1 cellular context compared by ENCODE assay signal in the genomic region with DNA sequence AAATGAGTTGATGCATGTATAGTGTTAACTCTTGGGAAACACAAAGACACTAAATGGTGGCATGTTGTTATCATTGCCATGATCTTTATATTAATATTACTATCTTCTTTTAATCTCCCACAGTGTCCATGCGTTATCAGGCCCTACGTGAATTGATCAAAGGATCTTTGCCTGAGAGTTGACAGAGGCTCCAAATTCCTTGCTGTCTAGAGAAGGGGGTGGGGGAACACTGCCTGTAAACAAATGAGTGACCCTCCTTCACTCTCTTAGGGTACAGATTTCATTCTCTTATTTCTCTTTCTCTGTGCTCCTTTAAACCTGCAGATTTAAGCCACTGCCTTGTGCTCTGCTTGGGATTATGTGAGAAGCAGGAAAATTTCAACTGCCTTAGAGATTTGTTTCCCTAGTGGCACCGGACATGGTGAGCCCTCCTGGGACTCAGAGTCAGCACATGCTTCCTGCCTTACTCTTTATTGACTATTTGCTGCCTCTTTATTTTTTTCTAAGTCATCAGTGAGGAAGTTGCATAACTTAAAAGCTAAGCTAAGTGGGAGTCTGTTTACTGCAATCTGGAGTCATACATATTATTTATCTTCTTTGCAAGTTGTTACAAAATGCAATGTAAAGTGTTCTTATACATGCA.
A peak's percentile ranks its signal among the peaks of the same experiment; 100 is the strongest.
TF ChIP-seq lines count a peak whose summit lies in the region.

No MANE protein-coding gene starts in this region.

TF ChIP-seq in HepG2, 621 proteins besides CTCF, POLR2A, EP300 and RAD21 (continued from another document and continues in another):
- TF ChIP-seq, protein P1, sequence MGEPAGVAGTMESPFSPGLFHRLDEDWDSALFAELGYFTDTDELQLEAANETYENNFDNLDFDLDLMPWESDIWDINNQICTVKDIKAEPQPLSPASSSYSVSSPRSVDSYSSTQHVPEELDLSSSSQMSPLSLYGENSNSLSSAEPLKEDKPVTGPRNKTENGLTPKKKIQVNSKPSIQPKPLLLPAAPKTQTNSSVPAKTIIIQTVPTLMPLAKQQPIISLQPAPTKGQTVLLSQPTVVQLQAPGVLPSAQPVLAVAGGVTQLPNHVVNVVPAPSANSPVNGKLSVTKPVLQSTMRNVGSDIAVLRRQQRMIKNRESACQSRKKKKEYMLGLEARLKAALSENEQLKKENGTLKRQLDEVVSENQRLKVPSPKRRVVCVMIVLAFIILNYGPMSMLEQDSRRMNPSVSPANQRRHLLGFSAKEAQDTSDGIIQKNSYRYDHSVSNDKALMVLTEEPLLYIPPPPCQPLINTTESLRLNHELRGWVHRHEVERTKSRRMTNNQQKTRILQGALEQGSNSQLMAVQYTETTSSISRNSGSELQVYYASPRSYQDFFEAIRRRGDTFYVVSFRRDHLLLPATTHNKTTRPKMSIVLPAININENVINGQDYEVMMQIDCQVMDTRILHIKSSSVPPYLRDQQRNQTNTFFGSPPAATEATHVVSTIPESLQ (CRISPR knock-in tag; conservative IDR thresholded peaks at IDR 0.05): no peak
- peak; percentile 72; the same call in 1 of the 2 replicates for TF ChIP-seq HOMEZ (CRISPR knock-in tag; IDR thresholded peaks at IDR 0.05; ENCODE audit: low read depth)
- 0 out of 2 replicates have a peak, but pooled peaks have one; percentile 24 for TF ChIP-seq ZKSCAN8 (CRISPR knock-in tag; IDR thresholded peaks at IDR 0.05; ENCODE audit: borderline replicate concordance)
- no peak for TF ChIP-seq ZNF510 (CRISPR knock-in tag; IDR thresholded peaks at IDR 0.05; ENCODE audit: low read depth)
- no peak for TF ChIP-seq MAZ (IDR thresholded peaks at IDR 0.05; ENCODE audit: borderline replicate concordance, low read depth, low read length)
- TF ChIP-seq MAZ (CRISPR knock-in tag; IDR thresholded peaks at IDR 0.05; ENCODE audit: low read depth): no peak
- peak; percentile 68; the same call in 1 of the 2 replicates for TF ChIP-seq KAT8 (CRISPR knock-in tag; IDR thresholded peaks at IDR 0.05)
- no peak for TF ChIP-seq ZFP90 (CRISPR knock-in tag; IDR thresholded peaks at IDR 0.05; ENCODE audit: borderline replicate concordance)
- no peak for TF ChIP-seq RFXANK (CRISPR knock-in tag; IDR thresholded peaks at IDR 0.05)
- peak; percentile 48; the same call in 1 of the 2 replicates for TF ChIP-seq TARDBP (CRISPR knock-in tag; IDR thresholded peaks at IDR 0.05)
- TF ChIP-seq ZNF432 (CRISPR knock-in tag; IDR thresholded peaks at IDR 0.05; ENCODE audit: borderline replicate concordance): no peak
- TF ChIP-seq ARID5B (CRISPR knock-in tag; IDR thresholded peaks at IDR 0.05): peak; percentile 82
- TF ChIP-seq ARNT (IDR thresholded peaks at IDR 0.05): no peak
- peak; percentile 97 for TF ChIP-seq MED1 (CRISPR knock-in tag; IDR thresholded peaks at IDR 0.05)
- TF ChIP-seq ZNF160 (CRISPR knock-in tag; IDR thresholded peaks at IDR 0.05): no peak
- TF ChIP-seq MAFK (conservative IDR thresholded peaks at IDR 0.05 in 1 of 2, IDR thresholded peaks at IDR 0.05 in 1 of 2; ENCODE audit: low read length in 2 of 2): peak in 1 of 2 experiments; percentile 20; a peak in 1 of 4 replicates
- TF ChIP-seq ZFP82 (CRISPR knock-in tag; IDR thresholded peaks at IDR 0.05; ENCODE audit: borderline replicate concordance): 0 out of 2 replicates have a peak, but pooled peaks have one; percentile 35
- TF ChIP-seq HDAC1 (CRISPR knock-in tag; IDR thresholded peaks at IDR 0.05): peak; percentile 62
- TF ChIP-seq NONO (IDR thresholded peaks at IDR 0.05): no peak
- TF ChIP-seq NONO (CRISPR knock-in tag; conservative IDR thresholded peaks at IDR 0.05): no peak
- TF ChIP-seq MEIS1 (CRISPR knock-in tag; IDR thresholded peaks at IDR 0.05; ENCODE audit: borderline replicate concordance): no peak
- peak; percentile 38 for TF ChIP-seq PHF5A (CRISPR knock-in tag; IDR thresholded peaks at IDR 0.05; ENCODE audit: low read depth, unreplicated experiment)
- TF ChIP-seq MAFF (IDR thresholded peaks at IDR 0.05; ENCODE audit: low read depth, low read length): no peak
- TF ChIP-seq ZBTB8A (CRISPR knock-in tag; IDR thresholded peaks at IDR 0.05; ENCODE audit: borderline replicate concordance, low read depth): no peak
- TF ChIP-seq, protein P2, sequence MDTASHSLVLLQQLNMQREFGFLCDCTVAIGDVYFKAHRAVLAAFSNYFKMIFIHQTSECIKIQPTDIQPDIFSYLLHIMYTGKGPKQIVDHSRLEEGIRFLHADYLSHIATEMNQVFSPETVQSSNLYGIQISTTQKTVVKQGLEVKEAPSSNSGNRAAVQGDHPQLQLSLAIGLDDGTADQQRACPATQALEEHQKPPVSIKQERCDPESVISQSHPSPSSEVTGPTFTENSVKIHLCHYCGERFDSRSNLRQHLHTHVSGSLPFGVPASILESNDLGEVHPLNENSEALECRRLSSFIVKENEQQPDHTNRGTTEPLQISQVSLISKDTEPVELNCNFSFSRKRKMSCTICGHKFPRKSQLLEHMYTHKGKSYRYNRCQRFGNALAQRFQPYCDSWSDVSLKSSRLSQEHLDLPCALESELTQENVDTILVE (CRISPR knock-in tag; IDR thresholded peaks at IDR 0.05): 0 out of 2 replicates have a peak, but pooled peaks have one; percentile 46
- no peak for TF ChIP-seq PBX3 (CRISPR knock-in tag; IDR thresholded peaks at IDR 0.05; ENCODE audit: borderline replicate concordance)
- no peak for TF ChIP-seq TOPORS (CRISPR knock-in tag; IDR thresholded peaks at IDR 0.05)
- peak; percentile 91; the same call in 1 of the 2 replicates for TF ChIP-seq ETV5 (CRISPR knock-in tag; IDR thresholded peaks at IDR 0.05; ENCODE audit: borderline replicate concordance)
- TF ChIP-seq MTA1 (CRISPR knock-in tag; IDR thresholded peaks at IDR 0.05; ENCODE audit: borderline replicate concordance): no peak
- peak; percentile 76; the same call in 1 of the 2 replicates for TF ChIP-seq MIXL1 (CRISPR knock-in tag; IDR thresholded peaks at IDR 0.05)
- no peak for TF ChIP-seq FOXP1 (IDR thresholded peaks at IDR 0.05)
- TF ChIP-seq FOXP1 (CRISPR knock-in tag; IDR thresholded peaks at IDR 0.05): peak; percentile 90
- peak; percentile 84 for TF ChIP-seq ELF3 (CRISPR knock-in tag; IDR thresholded peaks at IDR 0.05)
- no peak for TF ChIP-seq ZNF639 (CRISPR knock-in tag; conservative IDR thresholded peaks at IDR 0.05)
- TF ChIP-seq, protein P3, sequence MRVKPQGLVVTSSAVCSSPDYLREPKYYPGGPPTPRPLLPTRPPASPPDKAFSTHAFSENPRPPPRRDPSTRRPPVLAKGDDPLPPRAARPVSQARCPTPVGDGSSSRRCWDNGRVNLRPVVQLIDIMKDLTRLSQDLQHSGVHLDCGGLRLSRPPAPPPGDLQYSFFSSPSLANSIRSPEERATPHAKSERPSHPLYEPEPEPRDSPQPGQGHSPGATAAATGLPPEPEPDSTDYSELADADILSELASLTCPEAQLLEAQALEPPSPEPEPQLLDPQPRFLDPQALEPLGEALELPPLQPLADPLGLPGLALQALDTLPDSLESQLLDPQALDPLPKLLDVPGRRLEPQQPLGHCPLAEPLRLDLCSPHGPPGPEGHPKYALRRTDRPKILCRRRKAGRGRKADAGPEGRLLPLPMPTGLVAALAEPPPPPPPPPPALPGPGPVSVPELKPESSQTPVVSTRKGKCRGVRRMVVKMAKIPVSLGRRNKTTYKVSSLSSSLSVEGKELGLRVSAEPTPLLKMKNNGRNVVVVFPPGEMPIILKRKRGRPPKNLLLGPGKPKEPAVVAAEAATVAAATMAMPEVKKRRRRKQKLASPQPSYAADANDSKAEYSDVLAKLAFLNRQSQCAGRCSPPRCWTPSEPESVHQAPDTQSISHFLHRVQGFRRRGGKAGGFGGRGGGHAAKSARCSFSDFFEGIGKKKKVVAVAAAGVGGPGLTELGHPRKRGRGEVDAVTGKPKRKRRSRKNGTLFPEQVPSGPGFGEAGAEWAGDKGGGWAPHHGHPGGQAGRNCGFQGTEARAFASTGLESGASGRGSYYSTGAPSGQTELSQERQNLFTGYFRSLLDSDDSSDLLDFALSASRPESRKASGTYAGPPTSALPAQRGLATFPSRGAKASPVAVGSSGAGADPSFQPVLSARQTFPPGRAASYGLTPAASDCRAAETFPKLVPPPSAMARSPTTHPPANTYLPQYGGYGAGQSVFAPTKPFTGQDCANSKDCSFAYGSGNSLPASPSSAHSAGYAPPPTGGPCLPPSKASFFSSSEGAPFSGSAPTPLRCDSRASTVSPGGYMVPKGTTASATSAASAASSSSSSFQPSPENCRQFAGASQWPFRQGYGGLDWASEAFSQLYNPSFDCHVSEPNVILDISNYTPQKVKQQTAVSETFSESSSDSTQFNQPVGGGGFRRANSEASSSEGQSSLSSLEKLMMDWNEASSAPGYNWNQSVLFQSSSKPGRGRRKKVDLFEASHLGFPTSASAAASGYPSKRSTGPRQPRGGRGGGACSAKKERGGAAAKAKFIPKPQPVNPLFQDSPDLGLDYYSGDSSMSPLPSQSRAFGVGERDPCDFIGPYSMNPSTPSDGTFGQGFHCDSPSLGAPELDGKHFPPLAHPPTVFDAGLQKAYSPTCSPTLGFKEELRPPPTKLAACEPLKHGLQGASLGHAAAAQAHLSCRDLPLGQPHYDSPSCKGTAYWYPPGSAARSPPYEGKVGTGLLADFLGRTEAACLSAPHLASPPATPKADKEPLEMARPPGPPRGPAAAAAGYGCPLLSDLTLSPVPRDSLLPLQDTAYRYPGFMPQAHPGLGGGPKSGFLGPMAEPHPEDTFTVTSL (CRISPR knock-in tag; IDR thresholded peaks at IDR 0.05; ENCODE audit: borderline replicate concordance): peak; percentile 87; the same call in 1 of the 2 replicates
- no peak for TF ChIP-seq MBNL3 (CRISPR knock-in tag; conservative IDR thresholded peaks at IDR 0.05)
- TF ChIP-seq, protein P4, sequence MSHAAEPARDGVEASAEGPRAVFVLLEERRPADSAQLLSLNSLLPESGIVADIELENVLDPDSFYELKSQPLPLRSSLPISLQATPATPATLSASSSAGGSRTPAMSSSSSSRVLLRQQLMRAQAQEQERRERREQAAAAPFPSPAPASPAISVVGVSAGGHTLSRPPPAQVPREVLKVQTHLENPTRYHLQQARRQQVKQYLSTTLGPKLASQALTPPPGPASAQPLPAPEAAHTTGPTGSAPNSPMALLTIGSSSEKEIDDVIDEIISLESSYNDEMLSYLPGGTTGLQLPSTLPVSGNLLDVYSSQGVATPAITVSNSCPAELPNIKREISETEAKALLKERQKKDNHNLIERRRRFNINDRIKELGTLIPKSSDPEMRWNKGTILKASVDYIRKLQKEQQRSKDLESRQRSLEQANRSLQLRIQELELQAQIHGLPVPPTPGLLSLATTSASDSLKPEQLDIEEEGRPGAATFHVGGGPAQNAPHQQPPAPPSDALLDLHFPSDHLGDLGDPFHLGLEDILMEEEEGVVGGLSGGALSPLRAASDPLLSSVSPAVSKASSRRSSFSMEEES (CRISPR knock-in tag; IDR thresholded peaks at IDR 0.05): peak; percentile 50; the same call in 1 of the 2 replicates
- 0 out of 3 replicates have a peak, but pooled peaks have one; percentile 28 for TF ChIP-seq MXI1 (IDR thresholded peaks at IDR 0.05; ENCODE audit: borderline replicate concordance, low read depth, low read length)
- TF ChIP-seq ZNF816 (CRISPR knock-in tag; IDR thresholded peaks at IDR 0.05; ENCODE audit: borderline replicate concordance): peak; percentile 40; the same call in 1 of the 2 replicates
